Comparison of ENCODE assay signal across 9 cellular contexts in the genomic region with DNA sequence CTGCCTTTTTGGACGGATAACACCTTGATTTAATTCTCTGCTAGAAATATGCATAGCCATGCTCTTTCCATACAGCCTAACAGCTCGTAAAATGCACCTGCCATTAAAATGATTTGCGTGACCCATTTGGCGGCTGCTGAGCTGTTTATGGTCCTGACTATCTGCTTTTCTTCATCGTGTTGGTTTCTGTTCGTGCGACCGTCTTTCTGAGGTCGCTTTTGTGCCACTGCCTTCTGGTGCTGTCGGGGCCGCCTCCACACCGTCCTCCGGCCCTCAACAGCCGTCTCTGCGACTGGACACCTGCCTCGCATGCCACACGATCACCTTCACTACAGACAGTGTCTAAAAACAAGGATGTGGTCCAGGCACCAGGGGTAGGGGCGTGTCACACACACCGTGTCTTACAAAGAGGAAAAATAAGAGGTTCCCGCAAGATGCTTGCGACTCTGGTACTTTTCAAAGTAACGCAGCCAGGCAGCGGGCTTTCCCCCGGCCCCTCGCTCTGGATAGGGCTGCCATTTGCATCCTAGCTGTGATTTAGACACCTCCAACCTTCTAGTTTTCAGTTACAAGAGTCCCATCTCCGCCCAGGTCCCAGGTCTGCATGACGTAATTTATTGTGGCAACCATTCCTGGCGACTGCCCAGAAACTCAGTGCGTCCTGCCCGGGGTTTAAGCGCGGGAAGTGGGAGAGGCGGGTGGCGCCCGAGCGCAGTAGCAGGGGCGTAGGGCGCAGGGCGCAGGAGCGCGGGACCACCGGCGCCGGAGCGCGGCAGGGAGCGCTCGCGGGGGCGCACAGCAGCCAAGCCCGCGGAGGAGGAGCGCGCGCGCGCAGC. TPM values are rescaled to one million over a fixed set of nuclear protein-coding genes. Genes with fewer than 3 reads are reported as not detected.
DNase-seq lines count a peak whose midpoint lies in the region; ATAC-seq and TF ChIP-seq lines count a peak whose summit lies in the region.
"Had no signal": no experiment of that assay in that cellular context is flagged by ENCODE, and none has a peak within 500 bp of the region (broad histone marks: within the 10 kb centered on the region; RNA-seq: fewer than 3 reads in every experiment).

A gene (plus strand): TSS at position 629 of the 836 bp plus-strand sequence. CDS start 208 bp downstream, outside the sequence.

- TF ChIP-seq CTCF in WTC11 (IDR thresholded peaks at IDR 0.05) = no peak
- no peak for TF ChIP-seq CTCF in heart right ventricle (IDR thresholded peaks at IDR 0.05)

- 0 out of 2 replicates have a peak within 1 kb of the TSS, but pooled peaks have one; percentile 17 for H3K9ac ChIP-seq in HUES64 (ENCODE audit: low read depth, low read length)
- H3K9ac ChIP-seq: KMS-11 had no signal

- H3K4me1 ChIP-seq in HUES64 (ENCODE audit: insufficient read depth, low read length) = 0 out of 2 replicates have a peak, but pooled peaks cover 8% of the 10 kb centered on the region
- peaks cover 0 to 21% (median 12%) of the 10 kb centered on the region in 9 donors for H3K4me1 ChIP-seq in heart right ventricle

- peaks cover 38% of the 10 kb centered on the region for H3K27me3 ChIP-seq in HUES64 (ENCODE audit: insufficient read depth, low read length)
- H3K27me3 ChIP-seq in heart right ventricle = peaks cover 0 to 53% (median 21%) of the 10 kb centered on the region in 7 donors

- H3K9me3 ChIP-seq in HUES64 (ENCODE audit: insufficient read depth, low read depth, low read length) = no peaks in the 10 kb centered on the region
- no peaks in the 10 kb centered on the region for H3K9me3 ChIP-seq in heart right ventricle

- H3K4me3 ChIP-seq in HUES64 (ENCODE audit: low read length) (peak within 1 kb of the TSS; percentile 54), heart right ventricle (peak within 1 kb of the TSS in 9 of 10 donors; percentile 18 to 53 (median 40))

- POLR2A ChIA-PET in WTC11 (lab: Charles Lee) = no interaction called here

- 7% methylated on average over 57 of the region's 57 CpGs for WGBS in HUES64
- 6 to 7% methylated on average over 56 to 57 of the region's 57 CpGs for WGBS in heart right ventricle, 2 donors

- H3K27ac ChIP-seq in HUES64 (ENCODE audit: low read depth, low read length) = no peak within 1 kb of the TSS
- no peak within 1 kb of the TSS for H3K27ac ChIP-seq in heart right ventricle
- H3K27ac ChIP-seq: KMS-11 had no signal

- DNase-seq in COR-L47 (lab: John Stamatoyannopoulos, UW) (peak; percentile 73), WTC11 (ENCODE audit: low spot score) (peak; percentile 33), heart right ventricle (peak in 1 of 2 donors; percentile 25), renal cortical epithelial cell (ENCODE audit: low read depth) (peak; percentile 29)

- peaks cover 49% of the 10 kb centered on the region for H3K27me3 Mint-ChIP-seq in WTC11 (ENCODE audit: low read depth)

- H3K36me3 ChIP-seq in HUES64 (ENCODE audit: insufficient read depth, low read length) (no peaks in the 10 kb centered on the region), heart right ventricle (no peaks in the 10 kb centered on the region)

- H3K27ac Mint-ChIP-seq in WTC11 = no peak within 1 kb of the TSS

- intact Hi-C loops in heart right ventricle (cut with DNase I) = no loop called here

- H3K36me3 Mint-ChIP-seq in WTC11 = no peaks in the 10 kb centered on the region

- peak; percentile 67 for ATAC-seq in WTC11
- ATAC-seq in heart right ventricle = peak in 7 of 8 donors; percentile 41 to 73 (median 54)
- no peak for ATAC-seq in GM21723 (IDR thresholded peaks at IDR 0.05; ENCODE audit: unreplicated experiment)
- ATAC-seq in GM21786 (IDR thresholded peaks at IDR 0.05; ENCODE audit: unreplicated experiment) = no peak
- no peak for ATAC-seq in HG03521 (IDR thresholded peaks at IDR 0.05; ENCODE audit: unreplicated experiment)

- H3K4me1 Mint-ChIP-seq in WTC11 = peaks cover 10% of the 10 kb centered on the region; the same call in 1 of the 2 replicates

- H3K4me3 Mint-ChIP-seq in WTC11 = peak within 1 kb of the TSS; percentile 76

- H3K9me3 Mint-ChIP-seq in WTC11 = no peaks in the 10 kb centered on the region; the same call in 1 of the 2 replicates

- CTCF ChIA-PET in WTC11 (lab: Charles Lee) = no interaction called here

TF ChIP-seq in WTC11, 78 proteins besides CTCF, POLR2A, EP300 and RAD21:
- TF ChIP-seq, protein P1, sequence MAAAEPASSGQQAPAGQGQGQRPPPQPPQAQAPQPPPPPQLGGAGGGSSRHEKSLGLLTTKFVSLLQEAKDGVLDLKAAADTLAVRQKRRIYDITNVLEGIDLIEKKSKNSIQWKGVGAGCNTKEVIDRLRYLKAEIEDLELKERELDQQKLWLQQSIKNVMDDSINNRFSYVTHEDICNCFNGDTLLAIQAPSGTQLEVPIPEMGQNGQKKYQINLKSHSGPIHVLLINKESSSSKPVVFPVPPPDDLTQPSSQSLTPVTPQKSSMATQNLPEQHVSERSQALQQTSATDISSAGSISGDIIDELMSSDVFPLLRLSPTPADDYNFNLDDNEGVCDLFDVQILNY (CRISPR knock-in tag; IDR thresholded peaks at IDR 0.05) = 0 out of 2 replicates have a peak, but pooled peaks have one; percentile 76
- TF ChIP-seq TEAD4 (CRISPR knock-in tag; IDR thresholded peaks at IDR 0.05) = no peak
- TF ChIP-seq ATF1 (CRISPR knock-in tag; IDR thresholded peaks at IDR 0.05) = no peak
- no peak for TF ChIP-seq JUN (CRISPR knock-in tag; IDR thresholded peaks at IDR 0.05)
- TF ChIP-seq, protein P2, sequence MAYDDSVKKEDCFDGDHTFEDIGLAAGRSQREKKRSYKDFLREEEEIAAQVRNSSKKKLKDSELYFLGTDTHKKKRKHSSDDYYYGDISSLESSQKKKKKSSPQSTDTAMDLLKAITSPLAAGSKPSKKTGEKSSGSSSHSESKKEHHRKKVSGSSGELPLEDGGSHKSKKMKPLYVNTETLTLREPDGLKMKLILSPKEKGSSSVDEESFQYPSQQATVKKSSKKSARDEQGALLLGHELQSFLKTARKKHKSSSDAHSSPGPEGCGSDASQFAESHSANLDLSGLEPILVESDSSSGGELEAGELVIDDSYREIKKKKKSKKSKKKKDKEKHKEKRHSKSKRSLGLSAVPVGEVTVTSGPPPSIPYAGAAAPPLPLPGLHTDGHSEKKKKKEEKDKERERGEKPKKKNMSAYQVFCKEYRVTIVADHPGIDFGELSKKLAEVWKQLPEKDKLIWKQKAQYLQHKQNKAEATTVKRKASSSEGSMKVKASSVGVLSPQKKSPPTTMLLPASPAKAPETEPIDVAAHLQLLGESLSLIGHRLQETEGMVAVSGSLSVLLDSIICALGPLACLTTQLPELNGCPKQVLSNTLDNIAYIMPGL (CRISPR knock-in tag; IDR thresholded peaks at IDR 0.05) = 0 out of 2 replicates have a peak, but pooled peaks have one; percentile 21

RNA-seq across cellular contexts. Expression of the gene that starts here (rescaled TPM):
- polyA plus RNA-seq in HUES64 (2013, experiment 1 of 2) = not detected
- polyA plus RNA-seq in HUES64 (2013, experiment 2 of 2) = not detected
- not detected in 3 replicates for total RNA-seq in WTC11 (2021)
- not detected for total RNA-seq in heart right ventricle
- not detected for polyA plus RNA-seq in heart right ventricle
- not detected in 2 replicates for total RNA-seq in renal cortical epithelial cell

Comparison
In these comparisons a context has a peak if more than half of its experiments do, and no peak if none do; other contexts are left out.
1. Peak in DNase-seq and ATAC-seq in WTC11; RNA of the gene not detected or under 1 TPM.
2. Peak in ATAC-seq and H3K4me3 ChIP-seq in heart right ventricle; RNA of the gene not detected or under 1 TPM.
3. Peak in DNase-seq in renal cortical epithelial cell; RNA of the gene not detected or under 1 TPM.